ENCODE assay signal across 7 cellular contexts in genomic region chr14:67426983-67427601, GRCh38. TPM values are rescaled to one million over a fixed set of nuclear protein-coding genes. Genes with fewer than 3 reads are reported as not detected.
DNase-seq lines count a peak whose midpoint lies in the region; ATAC-seq and TF ChIP-seq lines count a peak whose summit lies in the region.

No MANE protein-coding gene starts in this region.

- TF ChIP-seq CTCF in GM12875 (IDR thresholded peaks at IDR 0.05; ENCODE audit: borderline replicate concordance, insufficient read depth, low read depth, low read length) (peak; percentile 74), LNCAP (IDR thresholded peaks at IDR 0.05) (peak; percentile 70), foreskin fibroblast (IDR thresholded peaks at IDR 0.05; ENCODE audit: low read depth, low read length) (peak; percentile 72), omental fat pad (IDR thresholded peaks at IDR 0.05) (no peak), testis (IDR thresholded peaks at IDR 0.05) (peak; percentile 78 to 90 (median 89))

- no peaks in the 10 kb centered on the region for H3K27me3 ChIP-seq in testis

- H3K36me3 ChIP-seq in testis (ENCODE audit: low read depth, missing control alignments): no peaks in the 10 kb centered on the region

- H3K4me1 ChIP-seq in testis: peaks cover 17% of the 10 kb centered on the region

- 22 to 24% methylated on average over 29 of the region's 29 CpGs for WGBS in testis, 2 donors

- H3K4me3 ChIP-seq in GM12875 (ENCODE audit: low read depth, low read length) (no peak overlapping the region), foreskin fibroblast (ENCODE audit: low read depth in 1 of 2, low read length in 2 of 2) (no peak overlapping the region), testis (no peak overlapping the region)

- ATAC-seq in omental fat pad (ENCODE audit: low FRiP score): peak; percentile 68

- peak; percentile 75 for DNase-seq in RPMI7951 (ENCODE audit: low read depth)
- peak; percentile 37 to 57 for DNase-seq in activated T-helper 1 cell treated with anti-CD3 and anti-CD28 coated beads, Interleukin-2, amount 50 U/mL, for 16 hours (ENCODE audit: low read depth in 1 of 2, low spot score in 1 of 2)
- DNase-seq in foreskin fibroblast: peak; percentile 68 to 88
- DNase-seq in omental fat pad (ENCODE audit: low spot score): no peak
- DNase-seq in testis: peak; percentile 89

- intact Hi-C loops in testis (cut with DNase I; ENCODE audit: low total_unique reads): loop anchor here (5.0 kb wide), 1 partner anchor 140 kb away; no protein-coding TSS in a partner anchor

- no peaks in the 10 kb centered on the region for H3K9me3 ChIP-seq in testis

- peak overlapping the region in 1 of 2 donors; percentile 50 for H3K27ac ChIP-seq in testis

- TF ChIP-seq POLR2A in testis (IDR thresholded peaks at IDR 0.05): no peak

RNA-seq across cellular contexts. Expression of gene PLEK2, which starts 15.1 kb away (rescaled TPM):
- 13.7 and 14.5 TPM in 2 replicates for total RNA-seq in RPMI7951 (2014; rRNA removed; shearing (Covaris generic))
- total RNA-seq in omental fat pad (1 to 10 TPM in 3 of 4 donors, not detected in 1; 1.8 to 4.5 (median 3.4) TPM), testis (1 to 10 TPM; 4.2 to 5.7 TPM)
- polyA plus RNA-seq in testis (ENCODE audit: insufficient read depth, low read depth, low replicate concordance): 7.1 TPM

Comparison
In these comparisons a context has a peak if more than half of its experiments do, and no peak if none do; other contexts are left out.
1. CTCF ChIP-seq: peak in GM12875 (single experiment), LNCAP (single experiment), foreskin fibroblast (single experiment) and testis (3 of 3); none in omental fat pad (0 of 3).